26 cellular contexts compared by ENCODE assay signal in the genomic region with DNA sequence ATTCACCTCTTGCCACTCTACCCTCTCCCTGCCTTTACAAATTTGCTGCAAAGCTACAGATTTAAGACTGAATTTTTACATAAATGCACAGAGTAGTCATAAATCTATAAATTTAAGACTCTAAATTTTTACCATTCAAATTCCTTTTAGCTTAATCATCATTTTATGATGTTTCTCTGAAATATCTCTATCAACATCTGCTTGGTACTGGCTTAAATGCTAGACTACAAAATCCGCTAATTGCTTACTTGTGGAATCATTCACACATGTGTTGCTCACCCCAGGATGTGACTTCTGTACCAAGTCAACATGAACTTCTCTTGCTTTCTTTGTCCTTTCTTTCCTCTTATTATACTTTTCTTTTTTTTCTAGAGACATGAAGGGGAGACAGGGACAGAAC.
"Had no signal": no experiment of that assay in that cellular context is flagged by ENCODE, and none has a peak within 500 bp of the region (broad histone marks: within the 10 kb centered on the region; RNA-seq: fewer than 3 reads in every experiment).

No MANE protein-coding gene starts in this region.

- H3K27me3 ChIP-seq: pancreas, sigmoid colon, spleen, suprapubic skin, tibial artery, upper lobe of right lung had no signal

- H3K36me3 ChIP-seq: lower lobe of right lung, pancreas, prostate gland, sigmoid colon, spleen, suprapubic skin, thoracic aorta, tibial artery, upper lobe of right lung had no signal

- H3K4me3 ChIP-seq: lower lobe of right lung, pancreas, prostate gland, sigmoid colon, spleen, suprapubic skin, thoracic aorta, tibial artery, upper lobe of right lung had no signal

- DNase-seq: hippocampal formation; kidney glomerular epithelial cell; left cardiac atrium; lower lobe of right lung; mammary epithelial cell; mesenchymal stem cell; naive thymus-derived CD8-positive, alpha-beta T cell; nucleus accumbens; pancreas; posterior cingulate gyrus; retina; right cardiac atrium; sigmoid colon; small intestine; spleen; stimulated activated CD4-positive, alpha-beta T cell treated with anti-CD3 and anti-CD28 coated beads, Interleukin-4, amount 100 ng/mL, for 24 hours; stimulated activated naive CD4-positive, alpha-beta T cell; tibial artery; upper lobe of right lung had no signal

- H3K27ac ChIP-seq: lower lobe of right lung, pancreas, prostate gland, sigmoid colon, spleen, suprapubic skin, thoracic aorta, tibial artery, upper lobe of right lung had no signal

- H3K4me1 ChIP-seq: lower lobe of right lung, pancreas, prostate gland, sigmoid colon, spleen, suprapubic skin, tibial artery, upper lobe of right lung had no signal

- ATAC-seq: left cardiac atrium; left lobe of liver; lower lobe of right lung; naive thymus-derived CD8-positive, alpha-beta T cell; pancreas; right cardiac atrium; stimulated activated effector memory CD8-positive, alpha-beta T cell treated with anti-CD3 and anti-CD28 coated beads, Interleukin-12 subunit alpha, Interleukin-12 subunit beta, amount 100 ng/mL, for 72 hours; upper lobe of right lung had no signal

- FAIRE-seq: keratinocyte, pancreas, small intestine, urothelium cell line had no signal

- H3K9me3 ChIP-seq: lower lobe of right lung, pancreas, prostate gland, sigmoid colon, spleen, suprapubic skin, thoracic aorta, tibial artery, upper lobe of right lung had no signal
